ENCODE assay signal across 19 cellular contexts in the genomic region with DNA sequence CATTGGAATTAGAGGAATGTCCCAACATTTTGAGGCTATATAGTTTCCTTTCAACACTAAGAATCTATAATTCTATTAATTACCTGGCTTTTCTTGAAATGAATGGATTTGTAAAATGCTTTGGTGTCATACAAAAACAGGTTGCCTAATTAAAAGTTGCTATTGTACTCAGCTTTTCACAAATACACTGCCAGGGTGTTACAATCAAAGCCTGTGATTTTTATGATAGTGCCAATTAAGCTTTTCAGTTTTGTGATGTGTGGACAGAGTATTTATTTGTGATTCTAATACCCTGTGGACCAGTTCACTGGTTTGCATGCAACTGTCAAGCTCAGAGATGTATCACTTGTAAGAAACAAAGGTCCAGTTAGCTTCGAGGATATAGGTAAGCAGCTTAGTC.
DNase-seq lines count a peak whose midpoint lies in the region; ATAC-seq lines count a peak whose summit lies in the region.
"Had no signal": no experiment of that assay in that cellular context is flagged by ENCODE, and none has a peak within 500 bp of the region (broad histone marks: within the 10 kb centered on the region; RNA-seq: fewer than 3 reads in every experiment).

No MANE protein-coding gene starts in this region.

- intact Hi-C loops in activated CD4-positive, alpha-beta T cell treated with anti-CD3 and anti-CD28 coated beads, Interleukin-2, amount 10 ng/mL, durations not matched to agents 24 days and 14 days (cut with micrococcal nuclease), result no loop called here

- CTCF ChIA-PET in activated naive CD4-positive, alpha-beta T cell treated with anti-CD3 and anti-CD28 coated beads, Interleukin-2, amount 10 ng/mL, durations not matched to agents 7 days and 5 days (lab: Charles Lee), result no interaction called here

- H3K9me3 Mint-ChIP-seq in activated CD4-positive, alpha-beta T cell treated with anti-CD3 and anti-CD28 coated beads, Interleukin-2, amount 10 ng/mL, durations not matched to agents 24 days and 14 days, result no peaks in the 10 kb centered on the region
- H3K9me3 Mint-ChIP-seq in activated naive CD4-positive, alpha-beta T cell treated with anti-CD3 and anti-CD28 coated beads, Interleukin-2, amount 50 U/mL, for 72 hours, result peaks cover 0 to 15% of the 10 kb centered on the region in 2 donors
- no peaks in the 10 kb centered on the region for H3K9me3 Mint-ChIP-seq in activated naive CD4-positive, alpha-beta T cell treated with anti-CD3 and anti-CD28 coated beads, Interleukin-2, amount 10 ng/mL, durations not matched to agents 7 days and 5 days
- H3K9me3 Mint-ChIP-seq in activated T-helper 17 cell treated with anti-CD3 and anti-CD28 coated beads, Interleukin-2, amount 50 U/mL, for 72 hours, result no peaks in the 10 kb centered on the region
- H3K9me3 Mint-ChIP-seq: CD4-positive, CD25-positive, alpha-beta regulatory T cell had no signal

- no peak for ATAC-seq in activated naive CD4-positive, alpha-beta T cell treated with anti-CD3 and anti-CD28 coated beads, Interleukin-2, amount 50 U/mL, for 72 hours
- ATAC-seq in activated T-helper 17 cell treated with anti-CD3 and anti-CD28 coated beads, Interleukin-2, amount 50 U/mL, for 72 hours (replicated peaks), result no peak
- ATAC-seq in HG02884 (IDR thresholded peaks at IDR 0.05; ENCODE audit: unreplicated experiment), result no peak

- H3K4me3 Mint-ChIP-seq in activated CD4-positive, alpha-beta T cell treated with anti-CD3 and anti-CD28 coated beads, Interleukin-2, amount 10 ng/mL, durations not matched to agents 24 days and 14 days, result no peak overlapping the region
- H3K4me3 Mint-ChIP-seq in activated naive CD4-positive, alpha-beta T cell treated with anti-CD3 and anti-CD28 coated beads, Interleukin-2, amount 10 ng/mL, durations not matched to agents 7 days and 5 days, result no peak overlapping the region
- peak overlapping the region; percentile 84 for H3K4me3 Mint-ChIP-seq in activated T-helper 17 cell treated with anti-CD3 and anti-CD28 coated beads, Interleukin-2, amount 50 U/mL, for 72 hours

- H3K36me3 Mint-ChIP-seq in activated CD4-positive, alpha-beta T cell treated with anti-CD3 and anti-CD28 coated beads, Interleukin-2, amount 10 ng/mL, durations not matched to agents 24 days and 14 days (ENCODE audit: low read depth), result no peaks in the 10 kb centered on the region
- H3K36me3 Mint-ChIP-seq in activated naive CD4-positive, alpha-beta T cell treated with anti-CD3 and anti-CD28 coated beads, Interleukin-2, amount 50 U/mL, for 72 hours, result peaks cover 0 to 19% of the 10 kb centered on the region in 2 donors
- no peaks in the 10 kb centered on the region for H3K36me3 Mint-ChIP-seq in activated naive CD4-positive, alpha-beta T cell treated with anti-CD3 and anti-CD28 coated beads, Interleukin-2, amount 10 ng/mL, durations not matched to agents 7 days and 5 days
- H3K36me3 Mint-ChIP-seq in activated T-helper 17 cell treated with anti-CD3 and anti-CD28 coated beads, Interleukin-2, amount 50 U/mL, for 72 hours (ENCODE audit: low read depth), result peaks cover 4% of the 10 kb centered on the region
- H3K36me3 Mint-ChIP-seq: CD4-positive, CD25-positive, alpha-beta regulatory T cell had no signal

- H3K4me1 Mint-ChIP-seq in activated CD4-positive, alpha-beta T cell treated with anti-CD3 and anti-CD28 coated beads, Interleukin-2, amount 10 ng/mL, durations not matched to agents 24 days and 14 days, result peaks cover 60% of the 10 kb centered on the region
- peaks cover 16% of the 10 kb centered on the region for H3K4me1 Mint-ChIP-seq in activated naive CD4-positive, alpha-beta T cell treated with anti-CD3 and anti-CD28 coated beads, Interleukin-2, amount 10 ng/mL, durations not matched to agents 7 days and 5 days
- H3K4me1 Mint-ChIP-seq in activated T-helper 17 cell treated with anti-CD3 and anti-CD28 coated beads, Interleukin-2, amount 50 U/mL, for 72 hours, result peaks cover 54% of the 10 kb centered on the region

- DNase-seq in activated CD4-positive, alpha-beta T cell treated with anti-CD3 and anti-CD28 coated beads, Interleukin-2, amount 10 ng/mL, durations not matched to agents 24 days and 14 days, result no peak
- DNase-seq in activated CD4-positive, alpha-beta T cell treated with anti-CD3 and anti-CD28 coated beads, Interleukin-2, amount 50 U/mL, for 48 hours, result no peak
- DNase-seq in activated naive CD4-positive, alpha-beta T cell treated with anti-CD3 and anti-CD28 coated beads, Interleukin-2, amount 50 U/mL, for 72 hours (ENCODE audit: low spot score in 2 of 2), result no peak
- DNase-seq in activated naive CD4-positive, alpha-beta T cell treated with anti-CD3 and anti-CD28 coated beads, Interleukin-2, amount 10 ng/mL, durations not matched to agents 7 days and 5 days, result no peak
- DNase-seq in NCI-H2081 treated with DMSO at 0.1 percent for 48 hours (lab: John Stamatoyannopoulos, UW), result no peak
- DNase-seq: CD4-positive, CD25-positive, alpha-beta regulatory T cell; DMS153; HCEC 1CT; KBM-7; MV-4-11; NCI-H1105; NCI-H1436 treated with DMSO at 0.1 percent for 48 hours; NCI-H187 treated with DMSO at 0.1 percent for 48 hours; NCI-H2107; NCI-H446; NCI-H524 treated with DMSO at 0.1 percent for 48 hours; SHP77 had no signal

- H3K27me3 Mint-ChIP-seq in activated CD4-positive, alpha-beta T cell treated with anti-CD3 and anti-CD28 coated beads, Interleukin-2, amount 10 ng/mL, durations not matched to agents 24 days and 14 days, result no peaks in the 10 kb centered on the region
- H3K27me3 Mint-ChIP-seq in activated naive CD4-positive, alpha-beta T cell treated with anti-CD3 and anti-CD28 coated beads, Interleukin-2, amount 10 ng/mL, durations not matched to agents 7 days and 5 days, result no peaks in the 10 kb centered on the region
- no peaks in the 10 kb centered on the region for H3K27me3 Mint-ChIP-seq in activated T-helper 17 cell treated with anti-CD3 and anti-CD28 coated beads, Interleukin-2, amount 50 U/mL, for 72 hours
- H3K27me3 Mint-ChIP-seq: CD4-positive, CD25-positive, alpha-beta regulatory T cell had no signal

- peak overlapping the region; percentile 97 for H3K27ac Mint-ChIP-seq in activated CD4-positive, alpha-beta T cell treated with anti-CD3 and anti-CD28 coated beads, Interleukin-2, amount 10 ng/mL, durations not matched to agents 24 days and 14 days
- peak overlapping the region; percentile 76 to 95 for H3K27ac Mint-ChIP-seq in activated naive CD4-positive, alpha-beta T cell treated with anti-CD3 and anti-CD28 coated beads, Interleukin-2, amount 50 U/mL, for 72 hours
- H3K27ac Mint-ChIP-seq in activated naive CD4-positive, alpha-beta T cell treated with anti-CD3 and anti-CD28 coated beads, Interleukin-2, amount 10 ng/mL, durations not matched to agents 7 days and 5 days, result no peak overlapping the region
- H3K27ac Mint-ChIP-seq in activated T-helper 17 cell treated with anti-CD3 and anti-CD28 coated beads, Interleukin-2, amount 50 U/mL, for 72 hours, result peak overlapping the region; percentile 97
